ENCODE assay signal across 18 cellular contexts in the genomic region with DNA sequence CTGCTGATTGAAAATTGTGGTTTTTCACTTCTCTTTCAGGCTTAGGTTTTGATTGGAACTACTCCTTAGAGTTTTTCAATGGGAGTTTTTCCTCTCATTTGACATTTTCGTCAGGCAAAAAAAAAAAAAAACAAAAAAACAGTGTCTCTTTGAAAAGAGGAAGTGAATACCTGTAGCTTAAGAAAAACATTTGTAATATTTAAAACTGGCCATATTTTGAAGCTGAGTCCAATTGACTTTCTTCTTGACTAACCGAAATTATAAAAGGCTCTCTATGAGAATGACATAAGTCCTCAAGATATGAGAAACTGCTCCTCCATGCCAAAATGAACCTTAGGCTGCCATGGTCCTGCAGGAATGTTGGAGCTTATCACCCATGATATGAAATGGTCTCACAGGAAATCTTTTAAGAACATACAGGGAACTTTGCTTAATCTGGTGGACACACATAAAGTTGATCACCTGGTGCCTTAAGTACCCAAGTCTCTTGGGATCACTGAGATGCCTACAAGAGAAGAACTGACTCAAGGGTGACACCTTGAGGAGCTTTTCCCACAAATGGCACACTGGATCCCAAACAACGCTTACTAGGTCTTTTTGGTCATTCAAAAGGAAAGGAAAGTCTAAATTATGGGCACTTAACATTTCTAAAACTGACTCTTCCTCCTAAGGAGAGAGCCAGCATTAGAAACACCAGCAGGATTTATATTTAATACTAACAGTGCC.
A peak's percentile ranks its signal among the peaks of the same experiment; 100 is the strongest.
DNase-seq lines count a peak whose midpoint lies in the region; ATAC-seq and TF ChIP-seq lines count a peak whose summit lies in the region.
"Had no signal": no experiment of that assay in that cellular context is flagged by ENCODE, and none has a peak within 500 bp of the region (broad histone marks: within the 10 kb centered on the region; RNA-seq: fewer than 3 reads in every experiment).

No MANE protein-coding gene starts in this region.

- H3K4me1 ChIP-seq in HAP-1, result no peaks in the 10 kb centered on the region
- H3K4me1 ChIP-seq in PC-3 (ENCODE audit: insufficient read depth, low read length), result no peaks in the 10 kb centered on the region
- H3K4me1 ChIP-seq: gastrocnemius medialis, testis had no signal

- BruUV-seq in PC-3 (replicated peaks; lab: Mats Ljungman, UMichigan), result no TSS peak

- intact Hi-C loops in PC-3 (cut with micrococcal nuclease), result no loop called here

- H3K4me3 ChIP-seq in HAP-1 (no peak overlapping the region), PC-3 (ENCODE audit: low read length) (no peak overlapping the region)
- H3K4me3 ChIP-seq: gastrocnemius medialis, PC-9, testis had no signal

- H3K27me3 ChIP-seq in HAP-1 (ENCODE audit: low read depth), result no peaks in the 10 kb centered on the region
- H3K27me3 ChIP-seq in PC-3 (ENCODE audit: low read length), result peaks cover 18% of the 10 kb centered on the region
- H3K27me3 ChIP-seq: gastrocnemius medialis, testis had no signal

- ATAC-seq in PC-3 (no peak), GM18511 (IDR thresholded peaks at IDR 0.05; ENCODE audit: unreplicated experiment) (no peak), HG02870 (IDR thresholded peaks at IDR 0.05; ENCODE audit: unreplicated experiment) (no peak)
- ATAC-seq: activated CD4-positive, alpha-beta T cell treated with anti-CD3 and anti-CD28 coated beads for 36 hours; gastrocnemius medialis; left cardiac atrium had no signal

- H3F3A ChIP-seq in PC-3 (ENCODE audit: low read length, unreplicated experiment), result no peaks in the 10 kb centered on the region

- no peaks in the 10 kb centered on the region for H3K79me2 ChIP-seq in PC-3 (ENCODE audit: low read length)

- in situ Hi-C loops in HAP-1 (cut with MboI; ENCODE audit: low sequenced_read_pairs), result no loop called here

- no peaks in the 10 kb centered on the region for H3K36me3 ChIP-seq in HAP-1 (replicated peaks)
- no peaks in the 10 kb centered on the region for H3K36me3 ChIP-seq in PC-3 (ENCODE audit: low read depth, low read length)
- H3K36me3 ChIP-seq: gastrocnemius medialis had no signal

- CTCF ChIA-PET in PC-3 (lab: Charles Lee), result no interaction called here

- H3K9me2 ChIP-seq in PC-3 (replicated peaks; ENCODE audit: low read length), result no peaks in the 10 kb centered on the region

- DNase-seq in NCI-H748 (lab: John Stamatoyannopoulos, UW; ENCODE audit: unreplicated experiment), result peak; percentile 31
- no peak for DNase-seq in NCI-H748 treated with DMSO at 0.1 percent for 48 hours (lab: John Stamatoyannopoulos, UW)
- DNase-seq in HAP-1 (ENCODE audit: low spot score in 2 of 2), result peak; percentile 6 to 24
- peak; percentile 28 for DNase-seq in PC-3
- peak; percentile 12 for DNase-seq in iPS-NIHi11 (ENCODE audit: low spot score)
- DNase-seq in GM20000 (ENCODE audit: low spot score), result no peak
- DNase-seq: activated CD4-positive, alpha-beta T cell treated with anti-CD3 and anti-CD28 coated beads for 36 hours; activated naive CD8-positive, alpha-beta T cell treated with anti-CD3 and anti-CD28 coated beads, Interleukin-2, amount 10 ng/mL, durations not matched to agents 7 days and 5 days; central memory CD4-positive, alpha-beta T cell; gastrocnemius medialis; IMR-90; left cardiac atrium; naive B cell; NCI-H2081; PC-9; testis had no signal

- H3K9me3 ChIP-seq in HAP-1 (no peaks in the 10 kb centered on the region), PC-3 (ENCODE audit: low read length) (no peaks in the 10 kb centered on the region)
- H3K9me3 ChIP-seq: gastrocnemius medialis, testis had no signal

- no peak overlapping the region for H3K27ac ChIP-seq in PC-3 (ENCODE audit: low read length)
- H3K27ac ChIP-seq: gastrocnemius medialis, PC-9, testis had no signal

- H3K9ac ChIP-seq in PC-3 (ENCODE audit: low read length), result no peak overlapping the region

- no peaks in the 10 kb centered on the region for H4K20me1 ChIP-seq in PC-3 (ENCODE audit: low read length)

- POLR2A ChIA-PET in PC-3 (lab: Charles Lee; ENCODE audit: unreplicated experiment), result no interaction called here

- TF ChIP-seq CTCF in PC-3 (conservative IDR thresholded peaks at IDR 0.05; ENCODE audit: low read depth, low read length), result peak; percentile 52
- no peak for TF ChIP-seq CTCF in GM20000 (IDR thresholded peaks at IDR 0.05; ENCODE audit: extremely low read depth, missing control alignments)

- H2AFZ ChIP-seq in PC-3 (ENCODE audit: low read length), result no peak overlapping the region
- H2AFZ ChIP-seq: PC-9 had no signal

- no peak overlapping the region for H3K4me2 ChIP-seq in PC-3 (ENCODE audit: low read length)
- H3K4me2 ChIP-seq: PC-9 had no signal

Comparison
In these comparisons a context has a peak if more than half of its experiments do, and no peak if none do; other contexts are left out.
1. DNase-seq: peak in NCI-H748 (single experiment), HAP-1 (2 of 2), PC-3 (single experiment) and iPS-NIHi11 (single experiment); none in NCI-H748 treated with DMSO at 0.1 percent for 48 hours (single experiment) and GM20000 (single experiment).